In genomic region chr5:68368686-68369359, GRCh38 we compare ENCODE assay signal across 11 cellular contexts.
DNase-seq lines count a peak whose midpoint lies in the region; FAIRE-seq and TF ChIP-seq lines count a peak whose summit lies in the region.
"Had no signal": no experiment of that assay in that cellular context is flagged by ENCODE, and none has a peak within 500 bp of the region (broad histone marks: within the 10 kb centered on the region; RNA-seq: fewer than 3 reads in every experiment).

No MANE protein-coding gene starts in this region.

- TF ChIP-seq CTCF in mammary epithelial cell (conservative IDR thresholded peaks at IDR 0.05 in 1 of 2, IDR thresholded peaks at IDR 0.05 in 1 of 2; ENCODE audit: extremely low read depth in 1 of 2, insufficient read depth in 1 of 2, low read depth in 1 of 2, low read length in 2 of 2) (no peak), thyroid gland (IDR thresholded peaks at IDR 0.05) (no peak), mesothelial cell of epicardium (IDR thresholded peaks at IDR 0.05; ENCODE audit: unreplicated experiment) (no peak)

- peak overlapping the region; percentile 44 for H3K4me2 ChIP-seq in mammary epithelial cell (ENCODE audit: insufficient read depth, low read depth, low read length)
- H3K4me2 ChIP-seq: neural progenitor cell, PC-9 had no signal

- in situ Hi-C loops in mammary epithelial cell (cut with MboI; ENCODE audit: low sequenced_read_pairs in 2 of 2) = no loop called here

- no peaks in the 10 kb centered on the region for H3K27me3 ChIP-seq in mammary epithelial cell (ENCODE audit: insufficient read depth, low read length)
- H3K27me3 ChIP-seq in thyroid gland = no peaks in the 10 kb centered on the region
- H3K27me3 ChIP-seq: gastrocnemius medialis, neural progenitor cell had no signal

- peaks cover 36% of the 10 kb centered on the region for H3K4me1 Mint-ChIP-seq in activated naive CD4-positive, alpha-beta T cell treated with anti-CD3 and anti-CD28 coated beads for 36 hours (ENCODE audit: low read depth)
- H3K4me1 Mint-ChIP-seq in mesothelial cell of epicardium = peaks cover 8% of the 10 kb centered on the region
- H3K4me1 Mint-ChIP-seq: neural progenitor cell had no signal

- CTCF ChIA-PET in activated naive CD4-positive, alpha-beta T cell treated with anti-CD3 and anti-CD28 coated beads for 36 hours (lab: Charles Lee) = no interaction called here
- CTCF ChIA-PET in mammary epithelial cell (lab: Charles Lee; ENCODE audit: low non-redundant PET) = no interaction called here

- no peaks in the 10 kb centered on the region for H3K36me3 ChIP-seq in mammary epithelial cell (ENCODE audit: insufficient read depth, low read length)
- no peaks in the 10 kb centered on the region for H3K36me3 ChIP-seq in thyroid gland
- H3K36me3 ChIP-seq: gastrocnemius medialis, neural progenitor cell had no signal

- peaks cover 21% of the 10 kb centered on the region for H3K4me1 ChIP-seq in mammary epithelial cell (ENCODE audit: insufficient read depth, low read length)
- peaks cover 8 to 16% of the 10 kb centered on the region in 2 donors for H3K4me1 ChIP-seq in thyroid gland
- H3K4me1 ChIP-seq: gastrocnemius medialis, neural progenitor cell had no signal

- H3K4me3 ChIP-seq in mammary epithelial cell (replicated peaks in 1 of 3; ENCODE audit: insufficient read depth in 1 of 3, low read depth in 2 of 3, low read length in 3 of 3) (no peak overlapping the region), thyroid gland (replicated peaks in 1 of 3) (no peak overlapping the region)
- H3K4me3 ChIP-seq: gastrocnemius medialis, neural progenitor cell, PC-9 had no signal

- TF ChIP-seq POLR2A in thyroid gland (IDR thresholded peaks at IDR 0.05) = no peak

- H2AFZ ChIP-seq in mammary epithelial cell (ENCODE audit: low read depth, low read length) = peak overlapping the region; percentile 49
- H2AFZ ChIP-seq: neural progenitor cell, PC-9 had no signal

- dilution Hi-C loops in mammary epithelial cell (cut with HindIII; ENCODE audit: low sequenced_read_pairs) = no loop called here

- H3K27me3 Mint-ChIP-seq in activated naive CD4-positive, alpha-beta T cell treated with anti-CD3 and anti-CD28 coated beads for 36 hours (ENCODE audit: low read depth) = no peaks in the 10 kb centered on the region
- H3K27me3 Mint-ChIP-seq in mesothelial cell of epicardium (ENCODE audit: low read depth) = no peaks in the 10 kb centered on the region

- no peaks in the 10 kb centered on the region for H3K79me2 ChIP-seq in mammary epithelial cell (ENCODE audit: insufficient read depth, low read length)

- no peak for FAIRE-seq in HTR-8/SVneo (lab: Jason Lieb, UNC)

- H3K9me3 Mint-ChIP-seq in activated naive CD4-positive, alpha-beta T cell treated with anti-CD3 and anti-CD28 coated beads for 36 hours = no peaks in the 10 kb centered on the region
- H3K9me3 Mint-ChIP-seq in mesothelial cell of epicardium = peaks cover 13% of the 10 kb centered on the region

- DNase-seq in activated naive CD4-positive, alpha-beta T cell treated with Interleukin-2 at 50 U/mL for 16 hours = peak; percentile 13
- no peak for DNase-seq in activated naive CD4-positive, alpha-beta T cell treated with anti-CD3 and anti-CD28 coated beads for 36 hours
- DNase-seq in NCI-H345 (lab: John Stamatoyannopoulos, UW) (peak; percentile 92), mammary epithelial cell (peak; percentile 70), thyroid gland (peak; percentile 69 to 80), foreskin melanocyte (no peak), HTR-8/SVneo (ENCODE audit: insufficient read length, low spot score) (no peak), mesothelial cell of epicardium (ENCODE audit: low spot score in 2 of 2, unreplicated experiment in 2 of 2) (no peak)
- DNase-seq: gastrocnemius medialis had no signal

- no peak overlapping the region for H3K27ac Mint-ChIP-seq in activated naive CD4-positive, alpha-beta T cell treated with anti-CD3 and anti-CD28 coated beads for 36 hours
- no peak overlapping the region for H3K27ac Mint-ChIP-seq in mesothelial cell of epicardium
- H3K27ac Mint-ChIP-seq: neural progenitor cell had no signal

- H3K27ac ChIP-seq in mammary epithelial cell (ENCODE audit: insufficient read depth, low read depth, low read length) (no peak overlapping the region), thyroid gland (peak overlapping the region in 1 of 3 donors; percentile 4)
- H3K27ac ChIP-seq: gastrocnemius medialis, neural progenitor cell, PC-9 had no signal

- no peaks in the 10 kb centered on the region for H3K9me3 ChIP-seq in mammary epithelial cell (replicated peaks; ENCODE audit: insufficient read depth, low read length)
- H3K9me3 ChIP-seq in thyroid gland = no peaks in the 10 kb centered on the region
- H3K9me3 ChIP-seq: gastrocnemius medialis had no signal

- WGBS in mammary epithelial cell (ENCODE audit: low coverage, missing lambda C conversion rate) = 14% methylated on average over 2 of the region's 2 CpGs
- WGBS in thyroid gland, 2 donors = 31 to 41% methylated on average over 2 of the region's 2 CpGs

- H3K4me3 Mint-ChIP-seq in activated naive CD4-positive, alpha-beta T cell treated with anti-CD3 and anti-CD28 coated beads for 36 hours = no peak overlapping the region
- no peak overlapping the region for H3K4me3 Mint-ChIP-seq in mesothelial cell of epicardium
- H3K4me3 Mint-ChIP-seq: neural progenitor cell had no signal

- no peak overlapping the region for H3K9ac ChIP-seq in mammary epithelial cell (ENCODE audit: insufficient read depth, low read length)
- H3K9ac ChIP-seq: neural progenitor cell had no signal

- no peaks in the 10 kb centered on the region for H3K36me3 Mint-ChIP-seq in activated naive CD4-positive, alpha-beta T cell treated with anti-CD3 and anti-CD28 coated beads for 36 hours (ENCODE audit: low read depth)
- no peaks in the 10 kb centered on the region for H3K36me3 Mint-ChIP-seq in mesothelial cell of epicardium

- H4K20me1 ChIP-seq in mammary epithelial cell (ENCODE audit: insufficient read depth, low read length) = no peaks in the 10 kb centered on the region

- intact Hi-C loops in activated naive CD4-positive, alpha-beta T cell treated with anti-CD3 and anti-CD28 coated beads for 36 hours (cut with micrococcal nuclease) = loop anchor here (1.0 to 2.0 kb wide), 3 partner anchors 24 to 65 kb away; no protein-coding TSS in a partner anchor
- intact Hi-C loops in mammary epithelial cell (cut with micrococcal nuclease) (no loop called here), thyroid gland (cut with DNase I) (no loop called here)

- no TSS peak for BruUV-seq in mammary epithelial cell (replicated peaks; lab: Mats Ljungman, UMichigan)

Comparison
In these comparisons a context has a peak if more than half of its experiments do, and no peak if none do; other contexts are left out.
1. DNase-seq: peak in activated naive CD4-positive, alpha-beta T cell treated with Interleukin-2 at 50 U/mL for 16 hours (single experiment), NCI-H345 (single experiment), mammary epithelial cell (single experiment) and thyroid gland (2 of 2); none in activated naive CD4-positive, alpha-beta T cell treated with anti-CD3 and anti-CD28 coated beads for 36 hours (single experiment), foreskin melanocyte (single experiment), HTR-8/SVneo (single experiment) and mesothelial cell of epicardium (0 of 2).